ENCODE assay signal across 12 cellular contexts in genomic region chr3:114307222-114307840, GRCh38. TPM values are rescaled to one million over a fixed set of nuclear protein-coding genes. Genes with fewer than 3 reads are reported as not detected.
A peak's percentile ranks its signal among the peaks of the same experiment; 100 is the strongest.
DNase-seq lines count a peak whose midpoint lies in the region; ATAC-seq lines count a peak whose summit lies in the region.
"Had no signal": no experiment of that assay in that cellular context is flagged by ENCODE, and none has a peak within 500 bp of the region (broad histone marks: within the 10 kb centered on the region; RNA-seq: fewer than 3 reads in every experiment).

No MANE protein-coding gene starts in this region.

- peak overlapping the region; percentile 78 for H3K4me3 ChIP-seq in CD4-positive, CD25-positive, alpha-beta regulatory T cell (ENCODE audit: low read depth, low read length)
- H3K4me3 ChIP-seq: tibial artery had no signal

- H3K9me3 Mint-ChIP-seq in CD4-positive, CD25-positive, alpha-beta regulatory T cell, result peaks cover 0 to 1% (median 0%) of the 10 kb centered on the region in 7 donors
- peaks cover 4% of the 10 kb centered on the region for H3K9me3 Mint-ChIP-seq in activated T-helper 17 cell treated with anti-CD3 and anti-CD28 coated beads, Interleukin-2, amount 50 U/mL, for 72 hours

- peak overlapping the region; percentile 65 to 80 (median 80) for H3K4me3 Mint-ChIP-seq in CD4-positive, CD25-positive, alpha-beta regulatory T cell
- peak overlapping the region; percentile 77 for H3K4me3 Mint-ChIP-seq in activated T-helper 17 cell treated with anti-CD3 and anti-CD28 coated beads, Interleukin-2, amount 50 U/mL, for 72 hours
- H3K4me3 Mint-ChIP-seq: CD14-positive monocyte had no signal

- peaks cover 30 to 91% (median 68%) of the 10 kb centered on the region in 4 donors for H3K4me1 Mint-ChIP-seq in CD4-positive, CD25-positive, alpha-beta regulatory T cell
- H3K4me1 Mint-ChIP-seq in activated T-helper 17 cell treated with anti-CD3 and anti-CD28 coated beads, Interleukin-2, amount 50 U/mL, for 72 hours, result peaks cover 47% of the 10 kb centered on the region
- H3K4me1 Mint-ChIP-seq: CD14-positive monocyte had no signal

- H3K36me3 ChIP-seq in CD4-positive, CD25-positive, alpha-beta regulatory T cell (ENCODE audit: control insufficient read depth, insufficient read depth, low read length), result peaks cover 36% of the 10 kb centered on the region
- H3K36me3 ChIP-seq: tibial artery had no signal

- peak overlapping the region; percentile 96 to 99 (median 98) for H3K27ac Mint-ChIP-seq in CD4-positive, CD25-positive, alpha-beta regulatory T cell
- H3K27ac Mint-ChIP-seq in activated T-helper 17 cell treated with anti-CD3 and anti-CD28 coated beads, Interleukin-2, amount 50 U/mL, for 72 hours, result peak overlapping the region; percentile 96

- H3K9me3 ChIP-seq in CD4-positive, CD25-positive, alpha-beta regulatory T cell (ENCODE audit: control insufficient read depth in 2 of 2, low read length in 2 of 2), result no peaks in the 10 kb centered on the region
- H3K9me3 ChIP-seq: tibial artery had no signal

- H3K4me1 ChIP-seq in CD4-positive, CD25-positive, alpha-beta regulatory T cell (ENCODE audit: control insufficient read depth, insufficient read depth, low read length, poor library complexity, severe bottlenecking), result peaks cover 76% of the 10 kb centered on the region
- H3K4me1 ChIP-seq: tibial artery had no signal

- H3K27me3 Mint-ChIP-seq in CD4-positive, CD25-positive, alpha-beta regulatory T cell, result no peaks in the 10 kb centered on the region
- no peaks in the 10 kb centered on the region for H3K27me3 Mint-ChIP-seq in activated T-helper 17 cell treated with anti-CD3 and anti-CD28 coated beads, Interleukin-2, amount 50 U/mL, for 72 hours

- ATAC-seq in CD4-positive, CD25-positive, alpha-beta regulatory T cell (ENCODE audit: low read depth in 2 of 2), result peak; percentile 73 to 76
- ATAC-seq in GM19324 (IDR thresholded peaks at IDR 0.05; ENCODE audit: low FRiP score, unreplicated experiment) (peak; percentile 56), HG03045 (IDR thresholded peaks at IDR 0.05; ENCODE audit: unreplicated experiment) (peak; percentile 50), left colon (no peak)
- ATAC-seq in activated T-helper 17 cell treated with anti-CD3 and anti-CD28 coated beads, Interleukin-2, amount 50 U/mL, for 72 hours (replicated peaks), result peak; percentile 42

- peak in 2 of 3 donors; percentile 64 to 81 for DNase-seq in CD4-positive, CD25-positive, alpha-beta regulatory T cell
- no peak for DNase-seq in left colon
- no peak for DNase-seq in A172 (ENCODE audit: low spot score)
- no peak for DNase-seq in DMS53 (lab: John Stamatoyannopoulos, UW)
- no peak for DNase-seq in NCI-H2227 treated with DMSO at 0.1 percent for 48 hours (lab: John Stamatoyannopoulos, UW)
- DNase-seq: NCI-H1436, RPMI8226, tibial artery had no signal

- H3K27me3 ChIP-seq in CD4-positive, CD25-positive, alpha-beta regulatory T cell (ENCODE audit: control insufficient read depth, insufficient read depth, low read length), result no peaks in the 10 kb centered on the region
- H3K27me3 ChIP-seq: tibial artery had no signal

- peaks cover 54% of the 10 kb centered on the region for H3K36me3 Mint-ChIP-seq in CD4-positive, CD25-positive, alpha-beta regulatory T cell
- peaks cover 66% of the 10 kb centered on the region for H3K36me3 Mint-ChIP-seq in activated T-helper 17 cell treated with anti-CD3 and anti-CD28 coated beads, Interleukin-2, amount 50 U/mL, for 72 hours (ENCODE audit: low read depth)
- H3K36me3 Mint-ChIP-seq: CD14-positive monocyte had no signal

- intact Hi-C loops in left colon (cut with DNase I, micrococcal nuclease), result no loop called here

- H3K27ac ChIP-seq in CD4-positive, CD25-positive, alpha-beta regulatory T cell (ENCODE audit: insufficient read depth, low read length, poor library complexity, severe bottlenecking), result peak overlapping the region; percentile 96
- H3K27ac ChIP-seq: tibial artery had no signal

RNA-seq across cellular contexts. Expression of gene TIGIT, which starts 13.5 kb away (rescaled TPM):
- total RNA-seq in CD4-positive, CD25-positive, alpha-beta regulatory T cell, result 72.8 TPM
- 100 to 1,000 TPM; 210 to 246 (median 236) TPM for polyA plus RNA-seq in CD4-positive, CD25-positive, alpha-beta regulatory T cell
- total RNA-seq in activated T-helper 17 cell treated with anti-CD3 and anti-CD28 coated beads, Interleukin-2, amount 50 U/mL, for 72 hours, result 10 to 100 TPM; 21.5 to 53.0 TPM
- total RNA-seq in left colon, result 1 to 10 TPM in 1 of 2 donors, under 1 TPM in 1; 0.73 to 1.2 TPM
- total RNA-seq in A172 (2014; rRNA removed; shearing (Covaris generic)), result not detected in 2 replicates

Comparison
In these comparisons a context has a peak if more than half of its experiments do, and no peak if none do; other contexts are left out.
1. DNase-seq: peak in CD4-positive, CD25-positive, alpha-beta regulatory T cell (2 of 3); none in left colon (0 of 2), A172 (single experiment), DMS53 (single experiment) and NCI-H2227 treated with DMSO at 0.1 percent for 48 hours (single experiment).
2. RNA of gene TIGIT, which starts 13.5 kb away (total RNA-seq): 72.8 TPM in CD4-positive, CD25-positive, alpha-beta regulatory T cell (single experiment) and 21.5 to 53.0 TPM in activated T-helper 17 cell treated with anti-CD3 and anti-CD28 coated beads, Interleukin-2, amount 50 U/mL, for 72 hours; 0.73 to 1.2 TPM in left colon and not detected in A172; every median in the first group is over 10 times any median in the second.